Comparison of ENCODE assay signal across 18 cellular contexts in genomic region chr4:108070775-108071174, GRCh38.
DNase-seq lines count a peak whose midpoint lies in the region; ATAC-seq and TF ChIP-seq lines count a peak whose summit lies in the region.
"Had no signal": no experiment of that assay in that cellular context is flagged by ENCODE, and none has a peak within 500 bp of the region (broad histone marks: within the 10 kb centered on the region; RNA-seq: fewer than 3 reads in every experiment).

No MANE protein-coding gene starts in this region.

- H3K27me3 Mint-ChIP-seq in activated naive CD4-positive, alpha-beta T cell treated with anti-CD3 and anti-CD28 coated beads, Interleukin-2, amount 10 ng/mL, durations not matched to agents 7 days and 5 days = no peaks in the 10 kb centered on the region
- no peaks in the 10 kb centered on the region for H3K27me3 Mint-ChIP-seq in activated T-helper 1 cell treated with anti-CD3 and anti-CD28 coated beads, Interleukin-12 subunit alpha, Interleukin-12 subunit beta, Interleukin-2, Interleukin-4 antibody, amounts not matched to agents 30 ng/mL and 10 ng/mL and 1 ng/mL, durations not matched to agents 14 hours and 24 hours and 36 hours (ENCODE audit: insufficient read depth)
- H3K27me3 Mint-ChIP-seq in naive thymus-derived CD8-positive, alpha-beta T cell = no peaks in the 10 kb centered on the region

- H3K9me3 ChIP-seq in MM.1S (replicated peaks; ENCODE audit: insufficient read depth, low read length) (no peaks in the 10 kb centered on the region), mesenchymal stem cell (ENCODE audit: control insufficient read depth, low read length) (no peaks in the 10 kb centered on the region)
- H3K9me3 ChIP-seq: MG63 had no signal

- H3K27me3 ChIP-seq in MM.1S (replicated peaks; ENCODE audit: insufficient read depth, low read length) (no peaks in the 10 kb centered on the region), mesenchymal stem cell (ENCODE audit: control insufficient read depth in 1 of 2, insufficient read depth in 1 of 2, low read length in 2 of 2) (no peaks in the 10 kb centered on the region)
- H3K27me3 ChIP-seq: MG63 had no signal

- 99% methylated on average over 1 of the region's 1 CpG for WGBS in mesenchymal stem cell

- no peak for TF ChIP-seq CTCF in MM.1S (IDR thresholded peaks at IDR 0.05; ENCODE audit: low read length)

- H3K79me1 ChIP-seq in mesenchymal stem cell (replicated peaks; ENCODE audit: low read length, poor library complexity, severe bottlenecking) = no peaks in the 10 kb centered on the region

- peaks cover 21% of the 10 kb centered on the region for H3F3A ChIP-seq in MM.1S (ENCODE audit: insufficient read depth, low read length)

- intact Hi-C loops in activated T-helper 1 cell treated with anti-CD3 and anti-CD28 coated beads, Interleukin-12 subunit alpha, Interleukin-12 subunit beta, Interleukin-2, Interleukin-4 antibody, amounts not matched to agents 30 ng/mL and 10 ng/mL and 1 ng/mL, durations not matched to agents 14 hours and 24 hours and 36 hours (cut with micrococcal nuclease) = loop anchor here (5.0 kb wide), 1 partner anchor 37 kb away; no protein-coding TSS in a partner anchor
- intact Hi-C loops in posterior cingulate gyrus (cut with DNase I) = no loop called here

- POLR2A ChIA-PET in naive thymus-derived CD8-positive, alpha-beta T cell (lab: Charles Lee) = interaction anchor here (0.7 to 3.0 kb wide), 4 partner anchors 9 to 457 kb away, joined by 3 to 22 read pairs (median 6); no protein-coding TSS in a partner anchor

- no peak overlapping the region for H3K4me2 ChIP-seq in MM.1S (ENCODE audit: low read depth, low read length)
- H3K4me2 ChIP-seq in mesenchymal stem cell (ENCODE audit: low read length, poor library complexity, severe bottlenecking) = no peak overlapping the region
- H3K4me2 ChIP-seq: PC-9 had no signal

- peaks cover 47% of the 10 kb centered on the region for H3K4me1 ChIP-seq in MM.1S (ENCODE audit: low read length)
- peaks cover 3% of the 10 kb centered on the region for H3K4me1 ChIP-seq in mesenchymal stem cell (ENCODE audit: control insufficient read depth, insufficient read depth, low read depth, low read length)

- H3K27ac ChIP-seq in MM.1S (ENCODE audit: low read length) = no peak overlapping the region
- H3K27ac ChIP-seq in mesenchymal stem cell (ENCODE audit: low read length, poor library complexity, severe bottlenecking) = no peak overlapping the region
- H3K27ac ChIP-seq: PC-9 had no signal

- no peak for DNase-seq in activated naive CD4-positive, alpha-beta T cell treated with anti-CD3 and anti-CD28 coated beads, Interleukin-2, amount 10 ng/mL, durations not matched to agents 7 days and 5 days
- no peak for DNase-seq in activated naive CD4-positive, alpha-beta T cell treated with Interleukin-2 at 50 U/mL for 16 hours
- peak; percentile 31 for DNase-seq in MM.1S
- no peak for DNase-seq in activated T-helper 1 cell treated with anti-CD3 and anti-CD28 coated beads, Interleukin-12 subunit alpha, Interleukin-12 subunit beta, Interleukin-2, Interleukin-4 antibody, amounts not matched to agents 30 ng/mL and 10 ng/mL and 1 ng/mL, durations not matched to agents 14 hours and 24 hours and 36 hours (ENCODE audit: low spot score)
- peak in 2 of 10 donors; percentile 56 to 58 for DNase-seq in naive thymus-derived CD8-positive, alpha-beta T cell
- DNase-seq in KG1 (lab: John Stamatoyannopoulos, UW) = no peak
- no peak for DNase-seq in posterior cingulate gyrus
- DNase-seq in mesenchymal stem cell = no peak
- DNase-seq: DMS 273 treated with DMSO at 0.1 percent for 48 hours, H7, MG63, NCI-H1105, NCI-H187 treated with DMSO at 0.1 percent for 48 hours, NCI-H446, NCI-H748 treated with DMSO at 0.1 percent for 48 hours, PC-9 had no signal

- H3K36me3 ChIP-seq in MM.1S (replicated peaks; ENCODE audit: insufficient read depth, low read length) (peaks cover 3% of the 10 kb centered on the region; the same call in 1 of the 2 replicates), mesenchymal stem cell (ENCODE audit: control insufficient read depth in 1 of 2, insufficient read depth in 2 of 2, low read depth in 1 of 2, low read length in 2 of 2) (no peaks in the 10 kb centered on the region)
- H3K36me3 ChIP-seq: MG63 had no signal

- H3K9ac ChIP-seq in MM.1S (ENCODE audit: low read length) = no peak overlapping the region
- no peak overlapping the region for H3K9ac ChIP-seq in mesenchymal stem cell (ENCODE audit: low read length)

- no peaks in the 10 kb centered on the region for H3K9me3 Mint-ChIP-seq in activated naive CD4-positive, alpha-beta T cell treated with anti-CD3 and anti-CD28 coated beads, Interleukin-2, amount 10 ng/mL, durations not matched to agents 7 days and 5 days
- no peaks in the 10 kb centered on the region for H3K9me3 Mint-ChIP-seq in activated T-helper 1 cell treated with anti-CD3 and anti-CD28 coated beads, Interleukin-12 subunit alpha, Interleukin-12 subunit beta, Interleukin-2, Interleukin-4 antibody, amounts not matched to agents 30 ng/mL and 10 ng/mL and 1 ng/mL, durations not matched to agents 14 hours and 24 hours and 36 hours
- H3K9me3 Mint-ChIP-seq in naive thymus-derived CD8-positive, alpha-beta T cell = no peaks in the 10 kb centered on the region

- H3K4me3 ChIP-seq in MM.1S (ENCODE audit: low read length) = no peak overlapping the region
- H3K4me3 ChIP-seq in mesenchymal stem cell (ENCODE audit: insufficient read depth in 1 of 2, low read depth in 1 of 2, low read length in 2 of 2) = no peak overlapping the region
- H3K4me3 ChIP-seq: MG63, PC-9 had no signal

- H2AFZ ChIP-seq in MM.1S (ENCODE audit: low read length) = no peak overlapping the region
- H2AFZ ChIP-seq in mesenchymal stem cell (ENCODE audit: low read depth, low read length) = no peak overlapping the region
- H2AFZ ChIP-seq: PC-9 had no signal

- H4K91ac ChIP-seq in mesenchymal stem cell (ENCODE audit: low read length) = no peak overlapping the region

- H4K8ac ChIP-seq in mesenchymal stem cell (ENCODE audit: low read length) = no peak overlapping the region

- peak overlapping the region; percentile 49 for H3K4me3 Mint-ChIP-seq in activated naive CD4-positive, alpha-beta T cell treated with anti-CD3 and anti-CD28 coated beads, Interleukin-2, amount 10 ng/mL, durations not matched to agents 7 days and 5 days
- no peak overlapping the region for H3K4me3 Mint-ChIP-seq in activated T-helper 1 cell treated with anti-CD3 and anti-CD28 coated beads, Interleukin-12 subunit alpha, Interleukin-12 subunit beta, Interleukin-2, Interleukin-4 antibody, amounts not matched to agents 30 ng/mL and 10 ng/mL and 1 ng/mL, durations not matched to agents 14 hours and 24 hours and 36 hours
- peak overlapping the region; percentile 40 to 81 (median 70) for H3K4me3 Mint-ChIP-seq in naive thymus-derived CD8-positive, alpha-beta T cell
- H3K4me3 Mint-ChIP-seq: B cell had no signal

- no peak overlapping the region for H3K4ac ChIP-seq in mesenchymal stem cell (ENCODE audit: low read depth in 1 of 2, low read length in 2 of 2)

- no peak overlapping the region for H2AK5ac ChIP-seq in mesenchymal stem cell (ENCODE audit: low read length, severe bottlenecking)

- H3K14ac ChIP-seq in mesenchymal stem cell (ENCODE audit: low read length in 2 of 2) = no peak overlapping the region

- CTCF ChIA-PET in activated naive CD4-positive, alpha-beta T cell treated with anti-CD3 and anti-CD28 coated beads, Interleukin-2, amount 10 ng/mL, durations not matched to agents 7 days and 5 days (lab: Charles Lee) = no interaction called here

- peaks cover 84% of the 10 kb centered on the region for H3K36me3 Mint-ChIP-seq in activated naive CD4-positive, alpha-beta T cell treated with anti-CD3 and anti-CD28 coated beads, Interleukin-2, amount 10 ng/mL, durations not matched to agents 7 days and 5 days
- H3K36me3 Mint-ChIP-seq in activated T-helper 1 cell treated with anti-CD3 and anti-CD28 coated beads, Interleukin-12 subunit alpha, Interleukin-12 subunit beta, Interleukin-2, Interleukin-4 antibody, amounts not matched to agents 30 ng/mL and 10 ng/mL and 1 ng/mL, durations not matched to agents 14 hours and 24 hours and 36 hours (ENCODE audit: low read depth) = peaks cover 56% of the 10 kb centered on the region
- peaks cover 5 to 95% (median 47%) of the 10 kb centered on the region in 3 donors for H3K36me3 Mint-ChIP-seq in naive thymus-derived CD8-positive, alpha-beta T cell

- H2BK12ac ChIP-seq in mesenchymal stem cell (ENCODE audit: low read length in 2 of 2) = no peak overlapping the region

- H3K9me2 ChIP-seq in MM.1S (replicated peaks; ENCODE audit: insufficient read depth, low read length) = no peaks in the 10 kb centered on the region

- H3K23ac ChIP-seq in mesenchymal stem cell (ENCODE audit: low read length in 2 of 2) = no peak overlapping the region

- H3K27ac Mint-ChIP-seq in activated naive CD4-positive, alpha-beta T cell treated with anti-CD3 and anti-CD28 coated beads, Interleukin-2, amount 10 ng/mL, durations not matched to agents 7 days and 5 days = peak overlapping the region; percentile 94
- peak overlapping the region; percentile 77 for H3K27ac Mint-ChIP-seq in activated T-helper 1 cell treated with anti-CD3 and anti-CD28 coated beads, Interleukin-12 subunit alpha, Interleukin-12 subunit beta, Interleukin-2, Interleukin-4 antibody, amounts not matched to agents 30 ng/mL and 10 ng/mL and 1 ng/mL, durations not matched to agents 14 hours and 24 hours and 36 hours
- peak overlapping the region; percentile 87 to 99 (median 97) for H3K27ac Mint-ChIP-seq in naive thymus-derived CD8-positive, alpha-beta T cell
- H3K27ac Mint-ChIP-seq: B cell had no signal

- peaks cover 9% of the 10 kb centered on the region; the same call in 1 of the 2 replicates for H3K79me2 ChIP-seq in MM.1S (ENCODE audit: low read length)

- H2BK5ac ChIP-seq in mesenchymal stem cell (ENCODE audit: low read depth, low read length, poor library complexity, severe bottlenecking) = no peak overlapping the region

- H2BK15ac ChIP-seq in mesenchymal stem cell (ENCODE audit: low read depth, poor library complexity, severe bottlenecking) = no peak overlapping the region

- no peak overlapping the region for H2BK120ac ChIP-seq in mesenchymal stem cell (ENCODE audit: low read depth, low read length)

- no peaks in the 10 kb centered on the region for H4K20me1 ChIP-seq in MM.1S (ENCODE audit: insufficient read depth, low read length)

- ATAC-seq in naive thymus-derived CD8-positive, alpha-beta T cell = peak in 1 of 2 donors; percentile 30
- ATAC-seq: HepG2 had no signal

- H3K18ac ChIP-seq in mesenchymal stem cell (ENCODE audit: low read depth in 1 of 2, low read length in 2 of 2) = no peak overlapping the region

- peaks cover 82% of the 10 kb centered on the region for H3K4me1 Mint-ChIP-seq in activated naive CD4-positive, alpha-beta T cell treated with anti-CD3 and anti-CD28 coated beads, Interleukin-2, amount 10 ng/mL, durations not matched to agents 7 days and 5 days
- peaks cover 81% of the 10 kb centered on the region for H3K4me1 Mint-ChIP-seq in activated T-helper 1 cell treated with anti-CD3 and anti-CD28 coated beads, Interleukin-12 subunit alpha, Interleukin-12 subunit beta, Interleukin-2, Interleukin-4 antibody, amounts not matched to agents 30 ng/mL and 10 ng/mL and 1 ng/mL, durations not matched to agents 14 hours and 24 hours and 36 hours (ENCODE audit: low read depth)
- H3K4me1 Mint-ChIP-seq in naive thymus-derived CD8-positive, alpha-beta T cell = peaks cover 40 to 85% (median 82%) of the 10 kb centered on the region in 4 donors
